Comparison of ENCODE assay signal across 10 cellular contexts in the genomic region with DNA sequence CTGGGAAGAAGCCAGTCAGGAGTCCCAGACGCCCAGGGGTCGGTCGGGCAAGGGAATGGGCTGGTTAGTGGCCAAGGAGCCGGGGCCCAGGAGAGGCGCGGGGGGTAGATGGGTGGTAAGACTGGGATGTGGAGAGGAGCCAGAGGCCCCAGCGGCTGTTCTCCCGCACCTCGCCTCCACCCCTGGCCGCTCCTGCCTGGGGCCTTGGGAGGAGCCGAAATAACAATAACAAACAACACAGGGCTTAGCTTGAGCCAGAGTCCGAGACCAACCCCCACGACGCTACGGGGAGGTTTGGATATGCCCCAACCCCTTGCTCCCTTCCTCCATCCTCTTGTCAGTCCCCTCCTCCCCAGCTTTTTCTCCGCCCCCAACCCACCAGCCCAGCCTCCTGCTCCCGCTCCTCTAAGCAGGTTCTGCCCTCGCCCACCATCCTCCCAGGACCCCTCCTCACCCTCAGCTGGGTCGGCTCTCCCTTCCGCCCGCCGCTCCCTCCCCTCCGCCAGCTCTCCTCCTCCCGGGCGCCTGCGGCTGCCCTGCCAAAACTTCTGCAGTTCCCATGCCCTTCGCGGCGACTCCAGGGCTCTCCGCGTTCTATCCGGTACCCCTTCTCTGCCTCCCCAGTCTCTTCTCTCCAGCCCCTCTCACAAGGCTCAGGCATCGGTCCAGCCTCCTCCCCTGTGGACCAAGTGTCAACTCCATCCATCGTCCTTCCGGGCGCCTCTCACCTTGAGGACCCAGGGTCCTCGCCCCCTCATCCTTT. TPM values are rescaled to one million over a fixed set of nuclear protein-coding genes. Genes with fewer than 3 reads are reported as not detected.
DNase-seq lines count a peak whose midpoint lies in the region; ATAC-seq, FAIRE-seq and TF ChIP-seq lines count a peak whose summit lies in the region.
"Had no signal": no experiment of that assay in that cellular context is flagged by ENCODE, and none has a peak within 500 bp of the region (broad histone marks: within the 10 kb centered on the region; RNA-seq: fewer than 3 reads in every experiment).

No MANE protein-coding gene starts in this region.

- H3K9me3 Mint-ChIP-seq in CD4-positive, alpha-beta T cell: no peaks in the 10 kb centered on the region
- H3K9me3 Mint-ChIP-seq in naive thymus-derived CD8-positive, alpha-beta T cell: peaks cover 0 to 3% (median 0%) of the 10 kb centered on the region in 9 donors

- no peak for FAIRE-seq in H1 (lab: Jason Lieb, UNC)

- H4K20me1 ChIP-seq in H1 (replicated peaks in 1 of 2; ENCODE audit: control insufficient read depth in 1 of 2, insufficient read depth in 2 of 2, low read length in 2 of 2): no peaks in the 10 kb centered on the region

- H4K91ac ChIP-seq in H1 (replicated peaks; ENCODE audit: insufficient read length, low read length): no peak overlapping the region

- no peak overlapping the region for H3K27ac Mint-ChIP-seq in CD4-positive, alpha-beta T cell
- H3K27ac Mint-ChIP-seq in naive thymus-derived CD8-positive, alpha-beta T cell: no peak overlapping the region

- H3K27me3 Mint-ChIP-seq in CD4-positive, alpha-beta T cell: peaks cover 52% of the 10 kb centered on the region
- H3K27me3 Mint-ChIP-seq in naive thymus-derived CD8-positive, alpha-beta T cell: peaks cover 33 to 82% (median 65%) of the 10 kb centered on the region in 5 donors

- no peak overlapping the region for H2BK120ac ChIP-seq in H1 (replicated peaks; ENCODE audit: low read depth, low read length)

- H3K27ac ChIP-seq in CD4-positive, alpha-beta T cell (ENCODE audit: low read depth, low read length): no peak overlapping the region
- H3K27ac ChIP-seq in HUES6 (ENCODE audit: low read depth, low read length): no peak overlapping the region
- H3K27ac ChIP-seq in H1 (ENCODE audit: low read depth, low read length): no peak overlapping the region
- no peak overlapping the region for H3K27ac ChIP-seq in sigmoid colon
- no peak overlapping the region for H3K27ac ChIP-seq in tibial artery
- no peak overlapping the region for H3K27ac ChIP-seq in substantia nigra (ENCODE audit: low read depth, low read length, poor library complexity, severe bottlenecking)

- no peak for TF ChIP-seq RAD21 in H1 (IDR thresholded peaks at IDR 0.05 in 1 of 2, conservative IDR thresholded peaks at IDR 0.05 in 1 of 2; ENCODE audit: low read depth in 2 of 2, low read length in 2 of 2)

- POLR2A ChIA-PET in CD4-positive, alpha-beta T cell (lab: Charles Lee): interaction anchor here (1.1 to 1.9 kb wide), 3 partner anchors 8 to 27 kb away, joined by 3 to 13 read pairs (median 7); a partner anchor contains a TSS
- POLR2A ChIA-PET in H1 (lab: Charles Lee; ENCODE audit: partially characterized antibody): interaction anchor here (1.0 to 1.5 kb wide), 4 partner anchors 14 to 29 kb away, joined by 3 to 14 read pairs (median 3); a partner anchor contains a TSS
- POLR2A ChIA-PET in naive thymus-derived CD8-positive, alpha-beta T cell (lab: Charles Lee): interaction anchor here (1.1 to 2.6 kb wide), 2 partner anchors 14 to 20 kb away, joined by 3 to 16 read pairs; a partner anchor contains a TSS

- ATAC-seq in CD4-positive, alpha-beta T cell (ENCODE audit: poor library complexity): peak; percentile 30
- peak in 1 of 2 donors; percentile 12 for ATAC-seq in naive thymus-derived CD8-positive, alpha-beta T cell
- no peak for ATAC-seq in HG02763 (IDR thresholded peaks at IDR 0.05; ENCODE audit: unreplicated experiment)

- intact Hi-C loops in CD4-positive, alpha-beta T cell (cut with DNase I, micrococcal nuclease): no loop called here
- intact Hi-C loops in sigmoid colon (cut with DNase I) (no loop called here), tibial artery (cut with DNase I; ENCODE audit: low total_unique reads) (no loop called here)

- peak overlapping the region; percentile 77 for H3K4me3 ChIP-seq in HUES6 (ENCODE audit: low read depth, low read length)
- H3K4me3 ChIP-seq in H1 (ENCODE audit: extremely low read depth in 1 of 4, insufficient read depth in 2 of 4, low read depth in 3 of 4, low read length in 4 of 4): peak overlapping the region; percentile 52 to 82 (median 72)
- peak overlapping the region in 2 of 4 donors; percentile 7 to 11 for H3K4me3 ChIP-seq in sigmoid colon
- peak overlapping the region in 1 of 2 donors; percentile 15 for H3K4me3 ChIP-seq in tibial artery

- H3K79me2 ChIP-seq in H1 (ENCODE audit: control insufficient read depth in 1 of 2, insufficient read depth in 2 of 2, low read length in 2 of 2): no peaks in the 10 kb centered on the region

- 3% methylated on average over 31 of the region's 37 CpGs; no CpG with 5 or more reads in 1 of the 2 experiments for WGBS in H1 (ENCODE audit: extremely low coverage in 1 of 2, insufficient coverage in 1 of 2, insufficient read length in 1 of 2, insufficient replicate concordance in 2 of 2, low coverage in 1 of 2, low lambda C conversion rate in 2 of 2, missing lambda C conversion rate in 1 of 2), 2 experiments
- WGBS in sigmoid colon, 2 donors: 3 to 8% methylated on average over 37 of the region's 37 CpGs

- no peak for TF ChIP-seq POLR2A in H1 (IDR thresholded peaks at IDR 0.05; ENCODE audit: control extremely low read depth in 1 of 2, low read depth in 2 of 2, low read length in 2 of 2)
- no peak for TF ChIP-seq POLR2A in sigmoid colon (IDR thresholded peaks at IDR 0.05)

- H2BK12ac ChIP-seq in H1 (ENCODE audit: low read depth, low read length): 0 out of 2 replicates have a peak overlapping the region, but pooled peaks have one; percentile 17

- H3K23ac ChIP-seq in H1 (ENCODE audit: insufficient read length): no peak overlapping the region

- CTCF ChIA-PET in CD4-positive, alpha-beta T cell (lab: Charles Lee): interaction anchor here (0.8 to 1.7 kb wide), 3 partner anchors 29 to 108 kb away, joined by 4 to 8 read pairs (median 4); no protein-coding TSS in a partner anchor
- CTCF ChIA-PET in H1 (lab: Charles Lee; ENCODE audit: partially characterized antibody): interaction anchor here (0.8 to 3.3 kb wide), 11 partner anchors 13 to 226 kb away, joined by 3 to 14 read pairs (median 5); no protein-coding TSS in a partner anchor

- no peak for DNase-seq in CD4-positive, alpha-beta T cell
- DNase-seq in H1 (ENCODE audit: low read depth in 1 of 2, low spot score in 2 of 2) (peak in 1 of 2 experiments; percentile 80), sigmoid colon (no peak), tibial artery (no peak), substantia nigra (lab: John Stamatoyannopoulos, UW) (no peak)
- DNase-seq in naive thymus-derived CD8-positive, alpha-beta T cell: no peak
- DNase-seq: NCI-H1092 treated with DMSO at 0.1 percent for 48 hours had no signal

- H2AFZ ChIP-seq in H1 (ENCODE audit: low read length): peak overlapping the region; percentile 65; the same call in 1 of the 2 replicates

- peaks cover 14% of the 10 kb centered on the region for H3K36me3 Mint-ChIP-seq in CD4-positive, alpha-beta T cell (ENCODE audit: low read depth)
- H3K36me3 Mint-ChIP-seq in naive thymus-derived CD8-positive, alpha-beta T cell: peaks cover 14 to 30% (median 16%) of the 10 kb centered on the region in 3 donors

- no peak overlapping the region for H3K14ac ChIP-seq in H1 (ENCODE audit: insufficient read length)

- H3K4me1 ChIP-seq in HUES6 (ENCODE audit: control insufficient read depth, insufficient read depth, low read length) (peaks cover 29% of the 10 kb centered on the region), H1 (replicated peaks in 1 of 4; ENCODE audit: control insufficient read depth in 3 of 4, insufficient read depth in 4 of 4, low read length in 3 of 4) (peaks cover 10 to 30% (median 14%) of the 10 kb centered on the region in 4 experiments; a peak in 6 of 7 replicates), sigmoid colon (peaks cover 0 to 32% (median 28%) of the 10 kb centered on the region in 4 donors), tibial artery (peaks cover 4 to 29% (median 23%) of the 10 kb centered on the region in 4 donors)

- H3K23me2 ChIP-seq in H1 (ENCODE audit: low read depth, low read length): peaks cover 23% of the 10 kb centered on the region

- no peak overlapping the region for H4K8ac ChIP-seq in H1 (ENCODE audit: extremely low read depth, insufficient read depth, low read length)

- no peaks in the 10 kb centered on the region for H3K79me1 ChIP-seq in H1 (ENCODE audit: low read depth, low read length)

- H2BK5ac ChIP-seq in H1 (ENCODE audit: low read depth, low read length): no peak overlapping the region; the same call in 1 of the 2 replicates

- H3K56ac ChIP-seq in H1 (replicated peaks; ENCODE audit: insufficient read length, low read depth, low read length): no peak overlapping the region

- H3K4ac ChIP-seq in H1 (replicated peaks; ENCODE audit: insufficient read length, low read depth, low read length): no peak overlapping the region

- H2BK20ac ChIP-seq in H1 (ENCODE audit: low read length): no peak overlapping the region

- H4K5ac ChIP-seq in H1 (ENCODE audit: insufficient read length, low read depth, low read length): no peak overlapping the region

- no peak overlapping the region for H2BK15ac ChIP-seq in H1 (ENCODE audit: low read length)

- peak overlapping the region; percentile 80 to 98 for H3K4me2 ChIP-seq in H1 (ENCODE audit: insufficient read depth in 1 of 2, low read depth in 2 of 2, low read length in 2 of 2)

- TF ChIP-seq EP300 in H1 (IDR thresholded peaks at IDR 0.05; ENCODE audit: borderline replicate concordance in 1 of 2, low read depth in 2 of 2, low read length in 2 of 2): peak in 1 of 2 experiments; percentile 42; a peak in 1 of 3 replicates
- no peak for TF ChIP-seq EP300 in sigmoid colon (IDR thresholded peaks at IDR 0.05)

- H3K4me3 Mint-ChIP-seq in CD4-positive, alpha-beta T cell: peak overlapping the region; percentile 69
- H3K4me3 Mint-ChIP-seq in naive thymus-derived CD8-positive, alpha-beta T cell: peak overlapping the region; percentile 52 to 83 (median 68)

- peak overlapping the region; percentile 51; the same call in 1 of the 2 replicates for H3K18ac ChIP-seq in H1 (ENCODE audit: extremely low read depth, low read length)

- no peaks in the 10 kb centered on the region for H3K9me3 ChIP-seq in CD4-positive, alpha-beta T cell (ENCODE audit: control insufficient read depth, low read length)
- H3K9me3 ChIP-seq in HUES6 (ENCODE audit: control insufficient read depth, insufficient read depth, low read depth, low read length): no peaks in the 10 kb centered on the region
- H3K9me3 ChIP-seq in H1 (ENCODE audit: insufficient read depth in 2 of 2, low read depth in 1 of 2, low read length in 1 of 2): no peaks in the 10 kb centered on the region
- H3K9me3 ChIP-seq in sigmoid colon: no peaks in the 10 kb centered on the region
- H3K9me3 ChIP-seq in tibial artery: no peaks in the 10 kb centered on the region

- no peak overlapping the region for H2AK5ac ChIP-seq in H1 (ENCODE audit: low read depth, low read length)

- H3K36me3 ChIP-seq in HUES6 (ENCODE audit: control insufficient read depth, insufficient read depth, low read length) (0 out of 2 replicates have a peak, but pooled peaks cover 3% of the 10 kb centered on the region), H1 (ENCODE audit: control insufficient read depth in 2 of 4, insufficient read depth in 4 of 4, low read length in 3 of 4) (no peaks in the 10 kb centered on the region), sigmoid colon (peaks cover 0 to 11% (median 4%) of the 10 kb centered on the region in 4 donors), tibial artery (peaks cover 0 to 20% (median 6%) of the 10 kb centered on the region in 3 donors)

- peaks cover 35% of the 10 kb centered on the region for H3K27me3 ChIP-seq in CD4-positive, alpha-beta T cell (ENCODE audit: control insufficient read depth, insufficient read depth, low read length)
- peaks cover 97% of the 10 kb centered on the region for H3K27me3 ChIP-seq in HUES6 (ENCODE audit: control insufficient read depth, insufficient read depth, low read length)
- H3K27me3 ChIP-seq in H1 (replicated peaks in 1 of 4; ENCODE audit: control insufficient read depth in 3 of 4, extremely low read depth in 1 of 4, insufficient read depth in 3 of 4, low read length in 3 of 4): peaks cover 41 to 72% (median 61%) of the 10 kb centered on the region in 4 experiments
- H3K27me3 ChIP-seq in sigmoid colon: peaks cover 26 to 92% (median 72%) of the 10 kb centered on the region in 3 donors
- H3K27me3 ChIP-seq in tibial artery: peaks cover 0 to 70% of the 10 kb centered on the region in 2 donors

- no peak for TF ChIP-seq CTCF in CD4-positive, alpha-beta T cell (IDR thresholded peaks at IDR 0.05)
- no peak for TF ChIP-seq CTCF in H1 (IDR thresholded peaks at IDR 0.05; ENCODE audit: control extremely low read depth in 1 of 3, insufficient read depth in 1 of 3, low read depth in 1 of 3, low read length in 3 of 3)
- no peak for TF ChIP-seq CTCF in sigmoid colon (IDR thresholded peaks at IDR 0.05)
- no peak for TF ChIP-seq CTCF in tibial artery (IDR thresholded peaks at IDR 0.05)

- H3K9ac ChIP-seq in HUES6 (ENCODE audit: low read length) (no peak overlapping the region), H1 (replicated peaks in 1 of 4; ENCODE audit: extremely low read depth in 1 of 4, low read depth in 3 of 4, low read length in 3 of 4) (no peak overlapping the region)

- H3K4me1 Mint-ChIP-seq in CD4-positive, alpha-beta T cell (ENCODE audit: low read depth): peaks cover 67% of the 10 kb centered on the region
- peaks cover 40 to 64% (median 54%) of the 10 kb centered on the region in 4 donors for H3K4me1 Mint-ChIP-seq in naive thymus-derived CD8-positive, alpha-beta T cell

RNA-seq across cellular contexts. Expression of a gene that starts 1.1 kb away (rescaled TPM):
- not detected for total RNA-seq in CD4-positive, alpha-beta T cell
- total RNA-seq in H1 (2021; fragmentation: NEBNext Ultra II Directional; extraction: Animal tissue kit (Norgen Biotek cat#: 25700)): 1.4 and 1.7 TPM in 2 replicates
- 2.3 TPM in 2 replicates for polyA plus RNA-seq in H1 (2011; rRNA removed)
- 1.6 TPM for polyA plus RNA-seq in H1 (2011; cell fraction: cytosol; rRNA removed)
- 1.5 TPM for polyA plus RNA-seq in H1 (2011; cell fraction: nucleus; rRNA removed)
- 1.2 to 1.6 TPM (median 1.5 TPM) in 4 replicates for polyA plus RNA-seq in H1 (2012, experiment 1 of 2)
- polyA plus RNA-seq in H1 (2012, experiment 2 of 2): 1.4 TPM
- polyA plus RNA-seq in H1 (2013, experiment 1 of 2): 0.83 TPM
- 1.2 TPM for polyA plus RNA-seq in H1 (2013, experiment 2 of 2)
- polyA minus RNA-seq in H1 (2011; rRNA and poly(A)+ RNA removed): 0.39 and 0.54 TPM in 2 replicates
- polyA minus RNA-seq in H1 (2011; cell fraction: cytosol; rRNA and poly(A)+ RNA removed): 0.51 TPM
- polyA minus RNA-seq in H1 (2011; cell fraction: nucleus; rRNA and poly(A)+ RNA removed): 0.40 TPM
- total RNA-seq in naive thymus-derived CD8-positive, alpha-beta T cell: not detected
- polyA plus RNA-seq in naive thymus-derived CD8-positive, alpha-beta T cell: under 1 TPM in 1 of 3 donors, not detected in 2; 0.10 TPM
- not detected for total RNA-seq in sigmoid colon
- polyA plus RNA-seq in sigmoid colon: 1 to 10 TPM in 1 of 3 donors, under 1 TPM in 2; 0.44 to 2.3 (median 0.60) TPM
- total RNA-seq: skeletal muscle tissue had no signal

RNA-seq across cellular contexts. Expression of a gene that starts 7.5 kb away (rescaled TPM):
- 10 to 100 TPM; 28.3 to 28.6 TPM for total RNA-seq in CD4-positive, alpha-beta T cell
- total RNA-seq in H1 (2021; fragmentation: NEBNext Ultra II Directional; extraction: Animal tissue kit (Norgen Biotek cat#: 25700)): 26.1 and 26.3 TPM in 2 replicates
- polyA plus RNA-seq in H1 (2011; rRNA removed) (28.0 and 32.8 TPM in 2 replicates), sigmoid colon (100 to 1,000 TPM in 2 of 3 donors, 10 to 100 TPM in 1; 89.8 to 144 (median 107) TPM)
- 23.2 TPM for polyA plus RNA-seq in H1 (2011; cell fraction: cytosol; rRNA removed)
- polyA plus RNA-seq in H1 (2011; cell fraction: nucleus; rRNA removed): 14.0 TPM
- 24.7 to 28.8 TPM (median 26.1 TPM) in 4 replicates for polyA plus RNA-seq in H1 (2012, experiment 1 of 2)
- polyA plus RNA-seq in H1 (2012, experiment 2 of 2): 37.7 TPM
- polyA plus RNA-seq in H1 (2013, experiment 1 of 2): 29.4 TPM
- polyA plus RNA-seq in H1 (2013, experiment 2 of 2): 29.7 TPM
- polyA minus RNA-seq in H1 (2011; rRNA and poly(A)+ RNA removed): 18.2 and 18.6 TPM in 2 replicates
- polyA minus RNA-seq in H1 (2011; cell fraction: cytosol; rRNA and poly(A)+ RNA removed): 10.5 TPM
- 9.8 TPM for polyA minus RNA-seq in H1 (2011; cell fraction: nucleus; rRNA and poly(A)+ RNA removed)
- total RNA-seq in naive thymus-derived CD8-positive, alpha-beta T cell: 10 to 100 TPM; 56.6 to 58.1 TPM
- 100 to 1,000 TPM in 2 of 3 donors, 10 to 100 TPM in 1; 97.6 to 108 (median 101) TPM for polyA plus RNA-seq in naive thymus-derived CD8-positive, alpha-beta T cell
- total RNA-seq in sigmoid colon: 10 to 100 TPM; 36.8 to 45.7 (median 42.2) TPM

RNA-seq across cellular contexts. Expression of a gene that starts 13.4 kb away (rescaled TPM):
- total RNA-seq in CD4-positive, alpha-beta T cell: 10 to 100 TPM; 36.5 to 39.4 TPM
- total RNA-seq in H1 (2021; fragmentation: NEBNext Ultra II Directional; extraction: Animal tissue kit (Norgen Biotek cat#: 25700)): 31.5 and 35.7 TPM in 2 replicates
- polyA plus RNA-seq in H1 (2011; rRNA removed): 79.0 and 82.2 TPM in 2 replicates
- polyA plus RNA-seq in H1 (2011; cell fraction: cytosol; rRNA removed): 54.6 TPM
- 44.8 TPM for polyA plus RNA-seq in H1 (2011; cell fraction: nucleus; rRNA removed)
- polyA plus RNA-seq in H1 (2012, experiment 1 of 2): 33.6 to 54.9 TPM (median 49.3 TPM) in 4 replicates
- 71.1 TPM for polyA plus RNA-seq in H1 (2012, experiment 2 of 2)
- polyA plus RNA-seq in H1 (2013, experiment 1 of 2): 53.3 TPM
- 57.4 TPM for polyA plus RNA-seq in H1 (2013, experiment 2 of 2)
- 12.6 and 18.4 TPM in 2 replicates for polyA minus RNA-seq in H1 (2011; rRNA and poly(A)+ RNA removed)
- 7.1 TPM for polyA minus RNA-seq in H1 (2011; cell fraction: cytosol; rRNA and poly(A)+ RNA removed)
- 13.1 TPM for polyA minus RNA-seq in H1 (2011; cell fraction: nucleus; rRNA and poly(A)+ RNA removed)
- total RNA-seq in naive thymus-derived CD8-positive, alpha-beta T cell: 10 to 100 TPM; 35.9 to 38.5 TPM
- 100 to 1,000 TPM in 1 of 3 donors, 10 to 100 TPM in 2; 60.8 to 110 (median 93.5) TPM for polyA plus RNA-seq in naive thymus-derived CD8-positive, alpha-beta T cell
- total RNA-seq in sigmoid colon: 10 to 100 TPM; 11.1 to 29.3 (median 23.3) TPM
- 10 to 100 TPM; 33.3 to 70.3 (median 61.7) TPM for polyA plus RNA-seq in sigmoid colon

RNA-seq across cellular contexts. Expression of a gene that starts 38.4 kb away (rescaled TPM):
- not detected for total RNA-seq in CD4-positive, alpha-beta T cell
- not detected in 2 replicates for total RNA-seq in H1 (2021; fragmentation: NEBNext Ultra II Directional; extraction: Animal tissue kit (Norgen Biotek cat#: 25700))
- polyA plus RNA-seq in H1 (2011; rRNA removed) (0.08 TPM in 1 of 2 replicates, not detected in the other), sigmoid colon (100 to 1,000 TPM in 2 of 3 donors, 10 to 100 TPM in 1; 92.2 to 133 (median 118) TPM)
- polyA plus RNA-seq in H1 (2011; cell fraction: cytosol; rRNA removed): 0.06 TPM
- polyA plus RNA-seq in H1 (2011; cell fraction: nucleus; rRNA removed): not detected
- polyA plus RNA-seq in H1 (2012, experiment 1 of 2): 0.19 to 0.31 TPM in 2 of 4 replicates, not detected in the others
- polyA plus RNA-seq in H1 (2012, experiment 2 of 2): not detected
- polyA plus RNA-seq in H1 (2013, experiment 1 of 2): not detected
- polyA plus RNA-seq in H1 (2013, experiment 2 of 2): 0.06 TPM
- not detected in 2 replicates for polyA minus RNA-seq in H1 (2011; rRNA and poly(A)+ RNA removed)
- polyA minus RNA-seq in H1 (2011; cell fraction: cytosol; rRNA and poly(A)+ RNA removed): not detected
- polyA minus RNA-seq in H1 (2011; cell fraction: nucleus; rRNA and poly(A)+ RNA removed): not detected
- not detected for total RNA-seq in naive thymus-derived CD8-positive, alpha-beta T cell
- polyA plus RNA-seq in naive thymus-derived CD8-positive, alpha-beta T cell: under 1 TPM in 1 of 3 donors, not detected in 2; 0.07 TPM
- total RNA-seq in sigmoid colon: 1 to 10 TPM in 1 of 4 donors, under 1 TPM in 1, not detected in 2; 0.36 to 2.2 TPM
- total RNA-seq: skeletal muscle tissue had no signal
